In genomic region chr12:104670439-104671406, GRCh38 we compare ENCODE assay signal across 10 cellular contexts.
DNase-seq lines count a peak whose midpoint lies in the region; ATAC-seq and TF ChIP-seq lines count a peak whose summit lies in the region.
"Had no signal": no experiment of that assay in that cellular context is flagged by ENCODE, and none has a peak within 500 bp of the region (broad histone marks: within the 10 kb centered on the region; RNA-seq: fewer than 3 reads in every experiment).

No MANE protein-coding gene starts in this region.

- peaks cover 10% of the 10 kb centered on the region for H3K79me2 ChIP-seq in PC-3 (ENCODE audit: low read length)

- intact Hi-C loops in PC-3 (cut with micrococcal nuclease), result loop anchor here (1.0 to 10.0 kb wide), 4 partner anchors 82 to 298 kb away; partner anchors contain the start of gene CHST11

- H3K27ac ChIP-seq in PC-3 (ENCODE audit: low read length), result peak overlapping the region; percentile 77
- H3K27ac ChIP-seq in endodermal cell (ENCODE audit: low read depth, low read length), result no peak overlapping the region
- H3K27ac ChIP-seq: VCaP had no signal

- no peak for DNase-seq in PC-3
- peak; percentile 64 for DNase-seq in endodermal cell
- no peak for DNase-seq in cerebellar cortex (ENCODE audit: low spot score)
- no peak for DNase-seq in dedifferentiated amniotic fluid mesenchymal stem cell (ENCODE audit: extremely low spot score)
- no peak for DNase-seq in H7
- no peak for DNase-seq in cerebellum (ENCODE audit: low spot score)

- no peaks in the 10 kb centered on the region for H4K20me1 ChIP-seq in PC-3 (ENCODE audit: low read length)

- ATAC-seq in GM19452 (IDR thresholded peaks at IDR 0.05; ENCODE audit: unreplicated experiment), result peak; percentile 6
- ATAC-seq in PC-3, result no peak
- no peak for ATAC-seq in stimulated activated memory B cell treated with anti-CD40 and anti-IgM and Interleukin-4, amounts not matched to agents 10 μg/mL and 1 μg/mL and 100 μg/mL, for 72 hours

- H3K4me3 ChIP-seq in PC-3 (ENCODE audit: low read length) (no peak overlapping the region), endodermal cell (ENCODE audit: low read length) (no peak overlapping the region), H7 (ENCODE audit: insufficient read depth, low read depth, low read length) (no peak overlapping the region)
- H3K4me3 ChIP-seq: right lobe of liver had no signal

- peak overlapping the region; percentile 83 for H3K4me2 ChIP-seq in PC-3 (ENCODE audit: low read length)

- no TSS peak for BruUV-seq in PC-3 (replicated peaks; lab: Mats Ljungman, UMichigan)

- 88 to 100% methylated on average over 1 to 6 of the region's 6 CpGs for WGBS in endodermal cell (ENCODE audit: insufficient coverage in 1 of 2, insufficient read length in 1 of 2), 2 experiments

- peaks cover 2% of the 10 kb centered on the region for H3K36me3 Mint-ChIP-seq in endodermal cell (ENCODE audit: low read depth)
- H3K36me3 Mint-ChIP-seq in stimulated activated memory B cell treated with anti-CD40 and anti-IgM and Interleukin-4, amounts not matched to agents 10 μg/mL and 1 μg/mL and 100 μg/mL, for 72 hours, result peaks cover 13% of the 10 kb centered on the region

- H3K9me3 ChIP-seq in PC-3 (ENCODE audit: low read length) (no peaks in the 10 kb centered on the region), endodermal cell (ENCODE audit: control insufficient read depth, low read length) (no peaks in the 10 kb centered on the region)
- H3K9me3 ChIP-seq: right lobe of liver had no signal

- H3K9ac ChIP-seq in PC-3 (ENCODE audit: low read length), result peak overlapping the region; percentile 20; the same call in 1 of the 2 replicates
- H3K9ac ChIP-seq in endodermal cell (ENCODE audit: extremely low read depth, low read length, poor library complexity, severe bottlenecking), result no peak overlapping the region

- no peaks in the 10 kb centered on the region for H3F3A ChIP-seq in PC-3 (ENCODE audit: low read length, unreplicated experiment)

- H3K27me3 ChIP-seq in PC-3 (ENCODE audit: low read length) (no peaks in the 10 kb centered on the region), endodermal cell (ENCODE audit: control insufficient read depth, insufficient read depth, low read length, poor library complexity, severe bottlenecking) (no peaks in the 10 kb centered on the region), H7 (ENCODE audit: control insufficient read depth, insufficient read depth, low read length) (no peaks in the 10 kb centered on the region)
- H3K27me3 ChIP-seq: right lobe of liver had no signal

- POLR2A ChIA-PET in PC-3 (lab: Charles Lee; ENCODE audit: unreplicated experiment), result no interaction called here

- 0 out of 2 replicates have a peak overlapping the region, but pooled peaks have one; percentile 35 for H2AFZ ChIP-seq in PC-3 (ENCODE audit: low read length)

- H3K27me3 Mint-ChIP-seq in endodermal cell (ENCODE audit: insufficient read depth), result no peaks in the 10 kb centered on the region
- no peaks in the 10 kb centered on the region for H3K27me3 Mint-ChIP-seq in stimulated activated memory B cell treated with anti-CD40 and anti-IgM and Interleukin-4, amounts not matched to agents 10 μg/mL and 1 μg/mL and 100 μg/mL, for 72 hours

- peaks cover 43% of the 10 kb centered on the region for H3K4me1 Mint-ChIP-seq in endodermal cell
- H3K4me1 Mint-ChIP-seq in stimulated activated memory B cell treated with anti-CD40 and anti-IgM and Interleukin-4, amounts not matched to agents 10 μg/mL and 1 μg/mL and 100 μg/mL, for 72 hours, result peaks cover 60% of the 10 kb centered on the region

- H3K9me2 ChIP-seq in PC-3 (replicated peaks; ENCODE audit: low read length), result no peaks in the 10 kb centered on the region

- CTCF ChIA-PET in PC-3 (lab: Charles Lee), result interaction anchor here (0.7 to 1.8 kb wide), 2 partner anchors 289 to 430 kb away, joined by 5 to 8 read pairs; no protein-coding TSS in a partner anchor

- H3K36me3 ChIP-seq in PC-3 (ENCODE audit: low read depth, low read length) (no peaks in the 10 kb centered on the region), endodermal cell (ENCODE audit: control insufficient read depth, insufficient read depth, low read length) (no peaks in the 10 kb centered on the region), H7 (replicated peaks; ENCODE audit: control insufficient read depth, insufficient read depth, low read length) (no peaks in the 10 kb centered on the region)
- H3K36me3 ChIP-seq: right lobe of liver had no signal

- H3K27ac Mint-ChIP-seq in endodermal cell, result no peak overlapping the region
- H3K27ac Mint-ChIP-seq in stimulated activated memory B cell treated with anti-CD40 and anti-IgM and Interleukin-4, amounts not matched to agents 10 μg/mL and 1 μg/mL and 100 μg/mL, for 72 hours, result peak overlapping the region; percentile 50

- H3K4me1 ChIP-seq in PC-3 (ENCODE audit: insufficient read depth, low read length), result peaks cover 48% of the 10 kb centered on the region
- peaks cover 20% of the 10 kb centered on the region for H3K4me1 ChIP-seq in endodermal cell (ENCODE audit: control insufficient read depth, insufficient read depth, low read length)

- no peak for TF ChIP-seq CTCF in PC-3 (conservative IDR thresholded peaks at IDR 0.05; ENCODE audit: low read depth, low read length)
- no peak for TF ChIP-seq CTCF in endodermal cell (conservative IDR thresholded peaks at IDR 0.05)

- H3K4me3 Mint-ChIP-seq in endodermal cell, result no peak overlapping the region
- peak overlapping the region; percentile 53 for H3K4me3 Mint-ChIP-seq in stimulated activated memory B cell treated with anti-CD40 and anti-IgM and Interleukin-4, amounts not matched to agents 10 μg/mL and 1 μg/mL and 100 μg/mL, for 72 hours

- no peaks in the 10 kb centered on the region for H3K9me3 Mint-ChIP-seq in endodermal cell
- H3K9me3 Mint-ChIP-seq in stimulated activated memory B cell treated with anti-CD40 and anti-IgM and Interleukin-4, amounts not matched to agents 10 μg/mL and 1 μg/mL and 100 μg/mL, for 72 hours, result no peaks in the 10 kb centered on the region
